In the genomic region with DNA sequence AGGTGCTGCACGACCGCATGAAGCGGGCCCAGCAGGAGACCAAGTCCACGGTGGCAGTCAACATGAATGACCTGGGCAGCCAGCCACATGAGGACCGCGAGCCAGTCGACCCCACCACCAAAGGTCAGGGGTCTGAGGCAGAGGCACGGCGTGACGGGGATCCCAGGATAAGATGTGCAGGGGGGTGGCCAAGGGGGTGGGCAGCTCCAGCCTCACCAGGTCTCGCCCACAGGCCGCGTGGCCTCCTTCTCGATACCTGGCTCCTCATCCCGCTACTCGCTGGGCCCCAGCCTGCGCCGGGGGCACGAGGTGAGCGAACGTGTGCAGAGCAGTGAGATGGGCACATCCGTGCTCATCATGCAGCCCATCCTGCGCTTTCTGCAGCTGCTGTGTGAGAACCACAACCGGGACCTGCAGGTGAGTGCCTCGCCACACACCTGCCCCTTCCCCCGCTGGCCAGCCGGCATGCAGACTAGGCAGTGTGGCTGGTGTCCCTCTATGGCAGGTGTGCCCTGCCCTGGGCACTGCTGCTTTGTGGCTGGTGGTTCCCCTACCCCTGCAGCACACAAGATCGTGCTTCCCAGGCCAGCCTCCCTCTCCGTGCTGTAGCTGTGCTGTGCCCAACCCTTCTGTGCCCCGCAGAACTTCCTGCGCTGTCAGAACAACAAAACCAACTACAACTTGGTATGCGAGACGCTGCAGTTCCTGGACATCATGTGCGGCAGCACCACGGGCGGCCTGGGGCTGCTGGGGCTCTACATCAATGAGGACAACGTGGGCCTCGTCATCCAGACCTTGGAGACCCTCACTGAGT, we compare ENCODE assay signal across 20 cellular contexts. TPM values are rescaled to one million over a fixed set of nuclear protein-coding genes. Genes with fewer than 3 reads are reported as not detected.
DNase-seq lines count a peak whose midpoint lies in the region; ATAC-seq and TF ChIP-seq lines count a peak whose summit lies in the region.
"Had no signal": no experiment of that assay in that cellular context is flagged by ENCODE, and none has a peak within 500 bp of the region (broad histone marks: within the 10 kb centered on the region; RNA-seq: fewer than 3 reads in every experiment).

No MANE protein-coding gene starts in this region.

- no peaks in the 10 kb centered on the region for H4K20me1 ChIP-seq in mammary epithelial cell (ENCODE audit: insufficient read depth, low read length)

- H3K4me1 ChIP-seq in HEK293 (ENCODE audit: control insufficient read depth, insufficient read depth, low read length) (no peaks in the 10 kb centered on the region), mammary epithelial cell (ENCODE audit: insufficient read depth, low read length) (no peaks in the 10 kb centered on the region)

- WGBS in mammary epithelial cell (ENCODE audit: low coverage, missing lambda C conversion rate) = 92% methylated on average over 14 of the region's 38 CpGs

- H3K36me3 Mint-ChIP-seq in activated naive CD8-positive, alpha-beta T cell treated with anti-CD3 and anti-CD28 coated beads, Interleukin-2, amount 50 U/mL, for 24 hours (ENCODE audit: low read depth) = peaks cover 29% of the 10 kb centered on the region
- H3K36me3 Mint-ChIP-seq in activated naive CD8-positive, alpha-beta T cell treated with anti-CD3 and anti-CD28 coated beads for 36 hours = peaks cover 16% of the 10 kb centered on the region
- peaks cover 3% of the 10 kb centered on the region for H3K36me3 Mint-ChIP-seq in neural crest cell (ENCODE audit: low read depth)

- ATAC-seq in activated naive CD8-positive, alpha-beta T cell treated with anti-CD3 and anti-CD28 coated beads, Interleukin-2, amount 50 U/mL, for 24 hours = no peak

- intact Hi-C loops in mammary epithelial cell (cut with micrococcal nuclease) = no loop called here

- CTCF ChIA-PET in HEK293 (lab: Yijun Ruan, JAX) = interaction anchor here (0.6 to 1.8 kb wide), 4 partner anchors 16 to 180 kb away, joined by 3 to 7 read pairs (median 4); a partner anchor contains a TSS
- CTCF ChIA-PET in mammary epithelial cell (lab: Charles Lee; ENCODE audit: low non-redundant PET) = no interaction called here

- H3K4me3 ChIP-seq in HEK293 (ENCODE audit: low read depth, low read length) (no peak overlapping the region), mammary epithelial cell (replicated peaks in 1 of 3; ENCODE audit: insufficient read depth in 1 of 3, low read depth in 2 of 3, low read length in 3 of 3) (no peak overlapping the region)

- H3K9ac ChIP-seq in mammary epithelial cell (ENCODE audit: insufficient read depth, low read length) = no peak overlapping the region

- H3K4me3 Mint-ChIP-seq in activated naive CD8-positive, alpha-beta T cell treated with anti-CD3 and anti-CD28 coated beads, Interleukin-2, amount 50 U/mL, for 24 hours = no peak overlapping the region
- H3K4me3 Mint-ChIP-seq in activated naive CD8-positive, alpha-beta T cell treated with anti-CD3 and anti-CD28 coated beads for 36 hours = no peak overlapping the region
- no peak overlapping the region for H3K4me3 Mint-ChIP-seq in neural crest cell
- H3K4me3 Mint-ChIP-seq: CD14-positive monocyte, HFFc6 had no signal

- in situ Hi-C loops in mammary epithelial cell (cut with MboI; ENCODE audit: low sequenced_read_pairs in 2 of 2) = no loop called here

- no peak overlapping the region for H3K27ac ChIP-seq in HEK293 (ENCODE audit: extremely low read depth, low read depth, low read length)
- H3K27ac ChIP-seq in mammary epithelial cell (ENCODE audit: insufficient read depth, low read depth, low read length) = no peak overlapping the region

- no peak for TF ChIP-seq CTCF in HEK293 (tag by site-specific recombination; IDR thresholded peaks at IDR 0.05)
- TF ChIP-seq CTCF in mammary epithelial cell (conservative IDR thresholded peaks at IDR 0.05 in 1 of 2, IDR thresholded peaks at IDR 0.05 in 1 of 2; ENCODE audit: extremely low read depth in 1 of 2, insufficient read depth in 1 of 2, low read depth in 1 of 2, low read length in 2 of 2) = no peak
- TF ChIP-seq CTCF in neural crest cell (conservative IDR thresholded peaks at IDR 0.05) = no peak

- TSS peak; percentile 70 for BruUV-seq in mammary epithelial cell (replicated peaks; lab: Mats Ljungman, UMichigan)

- peaks cover 13% of the 10 kb centered on the region for H3K4me1 Mint-ChIP-seq in activated naive CD8-positive, alpha-beta T cell treated with anti-CD3 and anti-CD28 coated beads, Interleukin-2, amount 50 U/mL, for 24 hours
- peaks cover 2% of the 10 kb centered on the region for H3K4me1 Mint-ChIP-seq in activated naive CD8-positive, alpha-beta T cell treated with anti-CD3 and anti-CD28 coated beads for 36 hours
- H3K4me1 Mint-ChIP-seq in neural crest cell = peaks cover 7% of the 10 kb centered on the region
- H3K4me1 Mint-ChIP-seq: CD14-positive monocyte had no signal

- no peaks in the 10 kb centered on the region for H3K27me3 Mint-ChIP-seq in activated naive CD8-positive, alpha-beta T cell treated with anti-CD3 and anti-CD28 coated beads, Interleukin-2, amount 50 U/mL, for 24 hours
- H3K27me3 Mint-ChIP-seq in activated naive CD8-positive, alpha-beta T cell treated with anti-CD3 and anti-CD28 coated beads for 36 hours = no peaks in the 10 kb centered on the region
- peaks cover 2% of the 10 kb centered on the region for H3K27me3 Mint-ChIP-seq in neural crest cell (ENCODE audit: low read depth)

- dilution Hi-C loops in mammary epithelial cell (cut with HindIII; ENCODE audit: low sequenced_read_pairs) = loop anchor here (5.0 kb wide), 2 partner anchors 43 to 98 kb away; no protein-coding TSS in a partner anchor

- POLR2A ChIA-PET in HEK293 (lab: Yijun Ruan, JAX) = no interaction called here

- H3K9me3 ChIP-seq in HEK293 (ENCODE audit: control insufficient read depth, insufficient read depth, low read depth, low read length) (no peaks in the 10 kb centered on the region), mammary epithelial cell (replicated peaks; ENCODE audit: insufficient read depth, low read length) (no peaks in the 10 kb centered on the region)

- DNase-seq in activated naive CD8-positive, alpha-beta T cell treated with anti-CD3 and anti-CD28 coated beads, Interleukin-2, amount 50 U/mL, for 24 hours = no peak
- no peak for DNase-seq in activated naive CD8-positive, alpha-beta T cell treated with anti-CD3 and anti-CD28 coated beads for 36 hours
- no peak for DNase-seq in mammary epithelial cell
- no peak for DNase-seq in neural crest cell (ENCODE audit: low read depth, low spot score)
- DNase-seq in OCI-M2 (lab: John Stamatoyannopoulos, UW; ENCODE audit: unreplicated experiment) = no peak
- DNase-seq in activated CD4-positive, alpha-beta T cell treated with anti-CD3 and anti-CD28 coated beads, Interleukin-2, amount 50 U/mL, for 1 hour = no peak
- no peak for DNase-seq in NCI-H2081 treated with DMSO at 0.1 percent for 48 hours (lab: John Stamatoyannopoulos, UW)
- DNase-seq: AML-193, COR-L47, DMS153, HFFc6, KG1, NCI-H1048, NCI-H1436 treated with DMSO at 0.1 percent for 48 hours, NCI-H2029 treated with DMSO at 0.1 percent for 48 hours, NCI-H510A, NCI-H82, SHP77 treated with DMSO at 0.1 percent for 48 hours had no signal

- no peak overlapping the region for H2AFZ ChIP-seq in mammary epithelial cell (ENCODE audit: low read depth, low read length)

- H3K27me3 ChIP-seq in mammary epithelial cell (ENCODE audit: insufficient read depth, low read length) = no peaks in the 10 kb centered on the region

- H3K4me2 ChIP-seq in mammary epithelial cell (ENCODE audit: insufficient read depth, low read depth, low read length) = no peak overlapping the region

- H3K9me3 Mint-ChIP-seq in activated naive CD8-positive, alpha-beta T cell treated with anti-CD3 and anti-CD28 coated beads, Interleukin-2, amount 50 U/mL, for 24 hours = no peaks in the 10 kb centered on the region
- no peaks in the 10 kb centered on the region for H3K9me3 Mint-ChIP-seq in activated naive CD8-positive, alpha-beta T cell treated with anti-CD3 and anti-CD28 coated beads for 36 hours
- no peaks in the 10 kb centered on the region for H3K9me3 Mint-ChIP-seq in neural crest cell
- H3K9me3 Mint-ChIP-seq: HFFc6 had no signal

- H3K79me2 ChIP-seq in mammary epithelial cell (ENCODE audit: insufficient read depth, low read length) = no peaks in the 10 kb centered on the region

- peak overlapping the region; percentile 49 for H3K27ac Mint-ChIP-seq in activated naive CD8-positive, alpha-beta T cell treated with anti-CD3 and anti-CD28 coated beads, Interleukin-2, amount 50 U/mL, for 24 hours
- no peak overlapping the region for H3K27ac Mint-ChIP-seq in activated naive CD8-positive, alpha-beta T cell treated with anti-CD3 and anti-CD28 coated beads for 36 hours
- H3K27ac Mint-ChIP-seq in neural crest cell (ENCODE audit: unreplicated experiment) = peak overlapping the region; percentile 50
- H3K27ac Mint-ChIP-seq: HFFc6 had no signal

- H3K36me3 ChIP-seq in HEK293 (ENCODE audit: control insufficient read depth in 2 of 2, insufficient read depth in 1 of 2, low read length in 2 of 2) = peaks cover 4 to 69% of the 10 kb centered on the region in 2 experiments; a peak in 2 of 3 replicates
- peaks cover 33% of the 10 kb centered on the region for H3K36me3 ChIP-seq in mammary epithelial cell (ENCODE audit: insufficient read depth, low read length)

TF ChIP-seq in HEK293, 187 proteins besides CTCF, POLR2A, EP300 and RAD21 (continues in another document):
- TF ChIP-seq, protein P1, sequence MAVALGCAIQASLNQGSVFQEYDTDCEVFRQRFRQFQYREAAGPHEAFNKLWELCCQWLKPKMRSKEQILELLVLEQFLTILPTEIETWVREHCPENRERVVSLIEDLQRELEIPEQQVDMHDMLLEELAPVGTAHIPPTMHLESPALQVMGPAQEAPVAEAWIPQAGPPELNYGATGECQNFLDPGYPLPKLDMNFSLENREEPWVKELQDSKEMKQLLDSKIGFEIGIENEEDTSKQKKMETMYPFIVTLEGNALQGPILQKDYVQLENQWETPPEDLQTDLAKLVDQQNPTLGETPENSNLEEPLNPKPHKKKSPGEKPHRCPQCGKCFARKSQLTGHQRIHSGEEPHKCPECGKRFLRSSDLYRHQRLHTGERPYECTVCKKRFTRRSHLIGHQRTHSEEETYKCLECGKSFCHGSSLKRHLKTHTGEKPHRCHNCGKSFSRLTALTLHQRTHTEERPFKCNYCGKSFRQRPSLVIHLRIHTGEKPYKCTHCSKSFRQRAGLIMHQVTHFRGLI (tag by site-specific recombination; IDR thresholded peaks at IDR 0.05) = peak; percentile 40
- no peak for TF ChIP-seq ZNF37A (tag by site-specific recombination; IDR thresholded peaks at IDR 0.05)

RNA-seq across cellular contexts. Expression of a gene that starts 25.9 kb away (rescaled TPM):
- total RNA-seq in activated naive CD8-positive, alpha-beta T cell treated with anti-CD3 and anti-CD28 coated beads for 36 hours = 100 to 1,000 TPM; 118 to 126 TPM
- total RNA-seq in mammary epithelial cell (10 to 100 TPM; 12.3 to 65.2 TPM), neural crest cell (114 and 116 TPM in 2 replicates)
- 46.7 TPM for polyA plus RNA-seq in mammary epithelial cell
- 28.2 TPM for polyA minus RNA-seq in mammary epithelial cell
